In the genomic region with DNA sequence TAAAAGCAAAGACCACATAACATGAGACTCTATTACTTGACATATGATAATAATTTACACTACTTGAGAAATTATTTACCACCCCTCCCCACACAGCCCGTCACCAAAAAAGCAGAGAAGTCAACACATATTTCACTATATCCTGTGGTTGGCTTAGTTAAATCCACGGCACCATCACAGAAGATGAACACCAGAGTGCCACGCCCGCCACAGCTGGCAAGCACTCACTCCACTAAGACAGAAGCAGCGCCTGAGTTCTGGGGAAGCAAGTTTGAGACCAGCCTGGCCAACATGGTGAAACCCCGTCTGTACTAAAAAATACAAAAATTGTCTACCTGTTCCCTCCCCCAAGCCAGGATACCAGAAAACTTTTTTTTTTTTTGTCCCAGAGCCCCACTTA, we compare ENCODE assay signal across 10 cellular contexts. TPM values are rescaled to one million over a fixed set of nuclear protein-coding genes. Genes with fewer than 3 reads are reported as not detected.
A peak's percentile ranks its signal among the peaks of the same experiment; 100 is the strongest.
DNase-seq lines count a peak whose midpoint lies in the region; ATAC-seq and TF ChIP-seq lines count a peak whose summit lies in the region.
"Had no signal": no experiment of that assay in that cellular context is flagged by ENCODE, and none has a peak within 500 bp of the region (broad histone marks: within the 10 kb centered on the region; RNA-seq: fewer than 3 reads in every experiment).

No MANE protein-coding gene starts in this region.

- H3K27ac ChIP-seq in HL-60 (replicated peaks) (peak overlapping the region; percentile 43), body of pancreas (peak overlapping the region in 3 of 4 donors; percentile 69 to 87 (median 74)), mucosa of rectum (ENCODE audit: low read depth in 2 of 2, low read length in 2 of 2) (peak overlapping the region; percentile 63 to 86)

- intact Hi-C loops in body of pancreas (cut with DNase I), result no loop called here

- H3K27me3 ChIP-seq in HL-60 (ENCODE audit: insufficient read depth, poor library complexity, severe bottlenecking) (no peaks in the 10 kb centered on the region), body of pancreas (no peaks in the 10 kb centered on the region), mucosa of rectum (ENCODE audit: control insufficient read depth in 2 of 2, insufficient read depth in 2 of 2, low read length in 2 of 2) (no peaks in the 10 kb centered on the region)

- no peaks in the 10 kb centered on the region for H3K9me3 ChIP-seq in body of pancreas
- no peaks in the 10 kb centered on the region for H3K9me3 ChIP-seq in mucosa of rectum (ENCODE audit: control insufficient read depth in 2 of 2, low read length in 2 of 2)

- no peak for ATAC-seq in body of pancreas
- ATAC-seq: activated CD8-positive, alpha-beta memory T cell treated with anti-CD3 and anti-CD28 coated beads, Interleukin-2, amount 10 ng/mL, durations not matched to agents 7 days and 5 days; GM12878 had no signal

- peaks cover 64% of the 10 kb centered on the region for H3K4me1 ChIP-seq in body of pancreas
- H3K4me1 ChIP-seq in mucosa of rectum (ENCODE audit: control insufficient read depth in 2 of 2, insufficient read depth in 2 of 2, low read length in 2 of 2), result peaks cover 34 to 48% of the 10 kb centered on the region in 2 donors

- H3K36me3 ChIP-seq in body of pancreas (replicated peaks in 1 of 2; ENCODE audit: insufficient read depth in 1 of 2, low read depth in 2 of 2) (no peaks in the 10 kb centered on the region), mucosa of rectum (ENCODE audit: control insufficient read depth in 2 of 2, insufficient read depth in 2 of 2, low read length in 2 of 2) (peaks cover 3 to 6% of the 10 kb centered on the region in 2 donors)

- H3K9ac ChIP-seq in mucosa of rectum (ENCODE audit: low read depth in 1 of 2, low read length in 2 of 2), result no peak overlapping the region

- DNase-seq in AG10803 (ENCODE audit: low read depth) (peak; percentile 27), HL-60 (ENCODE audit: low read depth in 1 of 2, low spot score in 1 of 2) (peak in 1 of 2 experiments; percentile 54), body of pancreas (no peak), AG08396 (ENCODE audit: low spot score) (no peak), middle frontal gyrus (ENCODE audit: extremely low spot score, low spot score) (no peak), epidermal melanocyte (ENCODE audit: insufficient read length, low spot score) (no peak), activated gamma-delta T cell (lab: John Stamatoyannopoulos, UW) (no peak)
- DNase-seq: activated CD8-positive, alpha-beta memory T cell treated with anti-CD3 and anti-CD28 coated beads, Interleukin-2, amount 10 ng/mL, durations not matched to agents 7 days and 5 days had no signal

- TF ChIP-seq POLR2A in body of pancreas (IDR thresholded peaks at IDR 0.05), result no peak

- no peak overlapping the region for H3K4me3 ChIP-seq in AG10803 (ENCODE audit: low read length)
- no peak overlapping the region for H3K4me3 ChIP-seq in HL-60 (replicated peaks; ENCODE audit: insufficient read depth, low read length)
- no peak overlapping the region for H3K4me3 ChIP-seq in body of pancreas
- no peak overlapping the region for H3K4me3 ChIP-seq in mucosa of rectum (ENCODE audit: low read length in 2 of 2)
- H3K4me3 ChIP-seq: GM12878 had no signal

- WGBS in body of pancreas, 2 donors, result 64 to 66% methylated on average over 6 of the region's 6 CpGs

- TF ChIP-seq CTCF in AG10803 (conservative IDR thresholded peaks at IDR 0.05; ENCODE audit: low read length) (no peak), HL-60 (IDR thresholded peaks at IDR 0.05; ENCODE audit: insufficient read depth, low read length) (no peak), body of pancreas (IDR thresholded peaks at IDR 0.05) (no peak)

RNA-seq across cellular contexts. Expression of a gene that starts 53.1 kb away (rescaled TPM):
- 100 to 1,000 TPM; 117 to 118 TPM for total RNA-seq in body of pancreas
